ENCODE assay signal across 1 cellular context in genomic region chr1:226988337-226988672, GRCh38.
TF ChIP-seq lines count a peak whose summit lies in the region.

No MANE protein-coding gene starts in this region.

TF ChIP-seq in HepG2, 621 proteins besides CTCF, POLR2A, EP300 and RAD21 (continued from another document):
- TF ChIP-seq ZNF609 (CRISPR knock-in tag; IDR thresholded peaks at IDR 0.05; ENCODE audit: borderline replicate concordance): no peak
- TF ChIP-seq EHMT2 (IDR thresholded peaks at IDR 0.05; ENCODE audit: borderline replicate concordance, low read depth, low read length): no peak
